ENCODE assay signal across 8 cellular contexts in the genomic region with DNA sequence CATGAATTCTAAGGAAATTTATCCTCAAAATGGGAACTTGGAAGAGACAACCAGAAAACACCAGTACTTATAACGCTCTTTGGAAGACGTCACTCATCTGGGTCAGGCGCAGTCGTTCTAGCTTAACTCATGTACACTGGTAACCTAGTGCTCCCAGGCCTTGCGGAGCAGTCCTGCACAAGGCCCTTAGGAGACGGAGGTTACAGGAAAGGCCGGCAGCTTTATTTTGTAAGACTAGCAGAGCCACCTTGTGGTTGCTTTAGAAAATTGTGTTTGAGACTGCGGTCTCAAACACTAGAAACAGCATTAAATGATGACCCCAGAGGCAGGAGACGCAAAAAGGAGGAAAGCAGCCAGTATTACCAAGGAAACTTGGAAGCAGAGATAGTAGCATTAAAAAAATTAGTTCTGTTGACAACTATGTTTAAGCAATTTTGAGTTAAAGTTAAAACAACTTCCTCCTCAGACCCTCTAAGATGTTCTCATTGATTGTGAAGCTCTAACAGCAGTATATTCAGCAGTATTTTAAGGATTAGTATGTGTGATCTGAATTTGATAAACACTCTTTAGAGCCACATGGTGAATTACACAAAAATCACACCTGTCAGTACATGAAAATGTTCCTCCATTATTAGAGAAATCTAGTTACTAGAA.
DNase-seq lines count a peak whose midpoint lies in the region; ATAC-seq, FAIRE-seq and TF ChIP-seq lines count a peak whose summit lies in the region.

No MANE protein-coding gene starts in this region.

- DNase-seq in GM19239 (ENCODE audit: insufficient read length, low spot score) (peak; percentile 28), NCI-H2196 treated with DMSO at 0.1 percent for 48 hours (lab: John Stamatoyannopoulos, UW; ENCODE audit: unreplicated experiment) (peak; percentile 60), Right ventricle myocardium superior (peak; percentile 66), renal cortical epithelial cell (ENCODE audit: low read depth) (peak; percentile 81)

- ATAC-seq in Right ventricle myocardium superior (ENCODE audit: poor library complexity) (peak; percentile 89), HG02759 (IDR thresholded peaks at IDR 0.05; ENCODE audit: unreplicated experiment) (no peak), GM21528 (IDR thresholded peaks at IDR 0.05; ENCODE audit: low FRiP score, unreplicated experiment) (no peak)

- peak overlapping the region; percentile 52; the same call in 1 of the 2 replicates for H3K9ac ChIP-seq in BLaER1

- intact Hi-C loops in Right ventricle myocardium superior (cut with DNase I) = loop anchor here (10.0 kb wide), 1 partner anchor 232 kb away; no protein-coding TSS in a partner anchor

- H3K4me2 ChIP-seq in BLaER1 = peak overlapping the region; percentile 73

- FAIRE-seq in GM19239 (lab: Jason Lieb, UNC) = peak; percentile 59

- peak overlapping the region; percentile 48; the same call in 1 of the 2 replicates for H3K27ac ChIP-seq in BLaER1

- TF ChIP-seq CTCF in WI38 (IDR thresholded peaks at IDR 0.05; ENCODE audit: low read depth, low read length) = peak; percentile 47; the same call in 1 of the 2 replicates

- peaks cover 5% of the 10 kb centered on the region; the same call in 1 of the 2 replicates for H3K9me3 ChIP-seq in BLaER1

- no peak overlapping the region for H3K4me3 ChIP-seq in BLaER1
- H3K4me3 ChIP-seq in WI38 (ENCODE audit: low read depth, low read length) = no peak overlapping the region

- no peaks in the 10 kb centered on the region for H3K27me3 ChIP-seq in BLaER1

- H3K4me1 ChIP-seq in BLaER1 = peaks cover 52% of the 10 kb centered on the region

- H3K36me3 ChIP-seq in BLaER1 = no peaks in the 10 kb centered on the region

- no peaks in the 10 kb centered on the region for H4K20me1 ChIP-seq in BLaER1

Comparison
In these comparisons a context has a peak if more than half of its experiments do, and no peak if none do; other contexts are left out.
1. DNase-seq: peak in every context shown above with its lines; median percentile 81 in renal cortical epithelial cell; 66 in Right ventricle myocardium superior; 60 in NCI-H2196 treated with DMSO at 0.1 percent for 48 hours; 28 in GM19239.